In the genomic region with DNA sequence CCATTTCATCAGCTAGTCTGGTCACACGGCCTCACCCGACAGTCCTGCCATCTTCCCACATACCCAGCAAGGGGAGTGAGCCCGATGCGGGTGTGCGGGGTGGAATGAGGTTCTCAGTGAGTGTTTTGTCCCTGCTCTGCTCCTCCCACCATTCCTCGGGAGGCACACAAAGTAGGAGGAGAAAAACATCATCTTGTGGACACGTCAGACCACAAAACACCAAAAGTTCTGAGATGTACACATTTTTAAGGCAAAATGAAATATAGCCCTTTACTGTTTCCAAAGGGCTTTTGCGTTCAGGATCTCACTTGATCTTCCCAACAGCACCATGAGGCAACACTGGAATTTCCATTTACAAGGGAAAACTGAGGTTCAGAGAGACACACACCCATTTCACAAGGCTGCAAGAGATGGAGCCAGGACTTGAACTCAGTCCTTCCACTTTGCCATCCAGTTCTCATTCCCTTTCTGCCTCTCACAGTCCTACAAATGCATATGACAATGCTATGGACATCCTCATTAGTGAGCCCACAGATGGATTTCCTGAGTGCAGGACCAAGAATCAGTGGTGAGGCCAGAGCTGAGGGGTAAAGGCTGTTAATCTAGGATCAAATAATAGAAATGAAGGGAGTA, we compare ENCODE assay signal across 6 cellular contexts.
"Had no signal": no experiment of that assay in that cellular context is flagged by ENCODE, and none has a peak within 500 bp of the region (broad histone marks: within the 10 kb centered on the region; RNA-seq: fewer than 3 reads in every experiment).

No MANE protein-coding gene starts in this region.

- H3K27ac ChIP-seq: HL-60 had no signal

- H3K9me3 ChIP-seq: HAP-1 had no signal

- H2AFZ ChIP-seq: GM23338 had no signal

- H3K27ac Mint-ChIP-seq: GM23338, HFFc6 had no signal

- H3K36me3 ChIP-seq: HAP-1 had no signal

- H3K4me3 Mint-ChIP-seq: GM23338, HFFc6 had no signal

- H3K4me2 ChIP-seq: GM23338 had no signal

- FAIRE-seq: K562 had no signal

- H3K4me1 ChIP-seq: HAP-1 had no signal

- DNase-seq: H7, HFFc6 had no signal

- H3K4me3 ChIP-seq: GM23338, HAP-1, K562 had no signal
